Comparison of ENCODE assay signal across 21 cellular contexts in genomic region chr17:64401941-64402340, GRCh38. TPM values are rescaled to one million over a fixed set of nuclear protein-coding genes. Genes with fewer than 3 reads are reported as not detected.
DNase-seq lines count a peak whose midpoint lies in the region; ATAC-seq lines count a peak whose summit lies in the region.
"Had no signal": no experiment of that assay in that cellular context is flagged by ENCODE, and none has a peak within 500 bp of the region (broad histone marks: within the 10 kb centered on the region; RNA-seq: fewer than 3 reads in every experiment).

No MANE protein-coding gene starts in this region.

- ATAC-seq in activated CD8-positive, alpha-beta memory T cell treated with anti-CD3 and anti-CD28 coated beads, Interleukin-2, amount 10 ng/mL, durations not matched to agents 7 days and 5 days, result peak; percentile 8
- ATAC-seq in central memory CD8-positive, alpha-beta T cell (replicated peaks; ENCODE audit: extremely low read depth, poor library complexity, severe bottlenecking), result no peak
- peak; percentile 22 for ATAC-seq in stimulated activated naive CD8-positive, alpha-beta T cell treated with anti-CD3 and anti-CD28 coated beads, Interleukin-15, amount 100 ng/mL, for 72 hours
- ATAC-seq: HepG2 had no signal

- no peaks in the 10 kb centered on the region for H3K9me3 Mint-ChIP-seq in activated CD8-positive, alpha-beta memory T cell treated with anti-CD3 and anti-CD28 coated beads, Interleukin-2, amount 10 ng/mL, durations not matched to agents 7 days and 5 days (ENCODE audit: low read depth)
- H3K9me3 Mint-ChIP-seq in central memory CD8-positive, alpha-beta T cell, result no peaks in the 10 kb centered on the region
- H3K9me3 Mint-ChIP-seq in stimulated activated naive CD8-positive, alpha-beta T cell treated with anti-CD3 and anti-CD28 coated beads, Interleukin-15, amount 100 ng/mL, for 72 hours, result no peaks in the 10 kb centered on the region

- CTCF ChIA-PET in activated CD8-positive, alpha-beta memory T cell treated with anti-CD3 and anti-CD28 coated beads, Interleukin-2, amount 10 ng/mL, durations not matched to agents 7 days and 5 days (lab: Charles Lee), result interaction anchor here (1.0 to 2.3 kb wide), 6 partner anchors 15 to 89 kb away, joined by 3 to 15 read pairs (median 4); no protein-coding TSS in a partner anchor

- peak overlapping the region; percentile 75 for H3K27ac Mint-ChIP-seq in activated CD8-positive, alpha-beta memory T cell treated with anti-CD3 and anti-CD28 coated beads, Interleukin-2, amount 10 ng/mL, durations not matched to agents 7 days and 5 days
- H3K27ac Mint-ChIP-seq in central memory CD8-positive, alpha-beta T cell (ENCODE audit: low read depth), result peak overlapping the region; percentile 57
- H3K27ac Mint-ChIP-seq in stimulated activated naive CD8-positive, alpha-beta T cell treated with anti-CD3 and anti-CD28 coated beads, Interleukin-15, amount 100 ng/mL, for 72 hours, result no peak overlapping the region

- no peak overlapping the region for H3K4me3 Mint-ChIP-seq in activated CD8-positive, alpha-beta memory T cell treated with anti-CD3 and anti-CD28 coated beads, Interleukin-2, amount 10 ng/mL, durations not matched to agents 7 days and 5 days
- H3K4me3 Mint-ChIP-seq in central memory CD8-positive, alpha-beta T cell, result peak overlapping the region; percentile 24
- peak overlapping the region in 1 of 2 donors; percentile 41 for H3K4me3 Mint-ChIP-seq in stimulated activated naive CD8-positive, alpha-beta T cell treated with anti-CD3 and anti-CD28 coated beads, Interleukin-15, amount 100 ng/mL, for 72 hours

- no peak for DNase-seq in activated CD8-positive, alpha-beta memory T cell treated with anti-CD3 and anti-CD28 coated beads, Interleukin-2, amount 10 ng/mL, durations not matched to agents 7 days and 5 days
- DNase-seq in activated CD8-positive, alpha-beta memory T cell treated with anti-CD3 and anti-CD28 coated beads, Interleukin-2, amount 50 U/mL, for 48 hours, result no peak
- peak; percentile 60 for DNase-seq in MV-4-11 (lab: John Stamatoyannopoulos, UW)
- DNase-seq in central memory CD8-positive, alpha-beta T cell (ENCODE audit: low spot score in 2 of 2), result no peak
- no peak for DNase-seq in stimulated activated naive CD8-positive, alpha-beta T cell treated with anti-CD3 and anti-CD28 coated beads, Interleukin-15, amount 100 ng/mL, for 72 hours
- DNase-seq in DMS79 treated with DMSO at 0.1 percent for 48 hours (lab: John Stamatoyannopoulos, UW), result no peak
- DNase-seq in NCI-H345 treated with DMSO at 0.1 percent for 48 hours (lab: John Stamatoyannopoulos, UW; ENCODE audit: unreplicated experiment), result no peak
- DNase-seq in HK-2 (ENCODE audit: unreplicated experiment), result no peak
- DNase-seq: activated CD4-positive, CD25-positive, alpha-beta regulatory T cell treated with anti-CD3 and anti-CD28 coated beads, Interleukin-2, amount 50 U/mL, for 72 hours; amniotic stem cell; BE2C; GOT3; mesenchymal stem cell; NCI-H1436; NCI-H524; retina; stimulated activated CD4-positive, alpha-beta T cell treated with anti-CD3 and anti-CD28 coated beads, Interleukin-4, amount 100 ng/mL, for 1 hour; stomach had no signal

- H3K36me3 Mint-ChIP-seq in activated CD8-positive, alpha-beta memory T cell treated with anti-CD3 and anti-CD28 coated beads, Interleukin-2, amount 10 ng/mL, durations not matched to agents 7 days and 5 days, result peaks cover 2% of the 10 kb centered on the region
- peaks cover 7% of the 10 kb centered on the region for H3K36me3 Mint-ChIP-seq in central memory CD8-positive, alpha-beta T cell (ENCODE audit: insufficient read depth)

- H3K27me3 Mint-ChIP-seq in activated CD8-positive, alpha-beta memory T cell treated with anti-CD3 and anti-CD28 coated beads, Interleukin-2, amount 10 ng/mL, durations not matched to agents 7 days and 5 days, result no peaks in the 10 kb centered on the region
- no peaks in the 10 kb centered on the region for H3K27me3 Mint-ChIP-seq in central memory CD8-positive, alpha-beta T cell
- no peaks in the 10 kb centered on the region for H3K27me3 Mint-ChIP-seq in stimulated activated naive CD8-positive, alpha-beta T cell treated with anti-CD3 and anti-CD28 coated beads, Interleukin-15, amount 100 ng/mL, for 72 hours

- peaks cover 46% of the 10 kb centered on the region for H3K4me1 Mint-ChIP-seq in activated CD8-positive, alpha-beta memory T cell treated with anti-CD3 and anti-CD28 coated beads, Interleukin-2, amount 10 ng/mL, durations not matched to agents 7 days and 5 days
- H3K4me1 Mint-ChIP-seq in central memory CD8-positive, alpha-beta T cell, result peaks cover 26% of the 10 kb centered on the region
- peaks cover 62% of the 10 kb centered on the region for H3K4me1 Mint-ChIP-seq in stimulated activated naive CD8-positive, alpha-beta T cell treated with anti-CD3 and anti-CD28 coated beads, Interleukin-15, amount 100 ng/mL, for 72 hours

RNA-seq across cellular contexts. Expression of gene PECAM1, which starts 11.3 kb away (rescaled TPM):
- total RNA-seq in activated CD8-positive, alpha-beta memory T cell treated with anti-CD3 and anti-CD28 coated beads, Interleukin-2, amount 10 ng/mL, durations not matched to agents 7 days and 5 days, result 100 to 1,000 TPM; 116 to 124 TPM
- total RNA-seq: G401, osteocyte had no signal

RNA-seq across cellular contexts. Expression of gene MILR1, which starts 47.0 kb away (rescaled TPM):
- under 1 TPM in 1 of 2 experiments, not detected in 1; 0.82 TPM for total RNA-seq in activated CD8-positive, alpha-beta memory T cell treated with anti-CD3 and anti-CD28 coated beads, Interleukin-2, amount 10 ng/mL, durations not matched to agents 7 days and 5 days
- total RNA-seq: G401, osteocyte had no signal

Comparison
In these comparisons a context has a peak if more than half of its experiments do, and no peak if none do; other contexts are left out.
1. H3K27ac Mint-ChIP-seq: peak in activated CD8-positive, alpha-beta memory T cell treated with anti-CD3 and anti-CD28 coated beads, Interleukin-2, amount 10 ng/mL, durations not matched to agents 7 days and 5 days (single experiment) and central memory CD8-positive, alpha-beta T cell (single experiment); none in stimulated activated naive CD8-positive, alpha-beta T cell treated with anti-CD3 and anti-CD28 coated beads, Interleukin-15, amount 100 ng/mL, for 72 hours (0 of 2).